In the genomic region with DNA sequence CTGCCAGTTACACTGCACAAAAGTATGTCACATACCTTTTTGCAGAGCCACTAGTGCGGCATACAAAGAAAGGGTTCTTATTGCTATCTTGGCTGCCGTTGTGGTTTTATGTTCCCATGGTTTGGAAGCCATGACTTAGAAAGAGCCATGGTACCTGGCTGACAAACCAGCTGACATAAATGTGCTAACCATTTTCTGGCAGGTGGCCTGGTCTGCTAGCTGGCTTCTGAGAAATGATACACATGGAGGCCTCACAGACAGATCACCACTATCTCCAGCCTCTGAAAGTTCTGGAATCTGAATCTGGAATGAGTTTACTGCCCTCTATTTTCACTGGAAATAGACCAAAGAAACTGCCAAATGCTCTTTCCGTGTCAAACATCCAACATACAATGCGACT, we compare ENCODE assay signal across 21 cellular contexts.
"Had no signal": no experiment of that assay in that cellular context is flagged by ENCODE, and none has a peak within 500 bp of the region (broad histone marks: within the 10 kb centered on the region; RNA-seq: fewer than 3 reads in every experiment).

No MANE protein-coding gene starts in this region.

- H3K36me3 ChIP-seq: ascending aorta, cardiac muscle cell, tibial nerve, uterus had no signal

- H3K9me3 ChIP-seq: ascending aorta, tibial nerve, uterus had no signal

- H3K27me3 ChIP-seq: ascending aorta, cardiac muscle cell, tibial nerve, uterus had no signal

- H3K4me1 ChIP-seq: uterus had no signal

- H3K27ac ChIP-seq: ascending aorta, cardiac muscle cell, epithelial cell of prostate, skin epidermis, uterus had no signal

- DNase-seq: activated CD4-positive, alpha-beta T cell treated with anti-CD3 and anti-CD28 coated beads, Interleukin-2, amount 50 U/mL, for 1 hour; activated CD8-positive, alpha-beta memory T cell treated with anti-CD3 and anti-CD28 coated beads, Interleukin-2, amount 50 U/mL, for 4 hours; activated effector memory CD4-positive, alpha-beta T cell treated with Interleukin-2 at 50 U/mL for 16 hours; activated naive CD4-positive, alpha-beta T cell treated with anti-CD3 and anti-CD28 coated beads, Interleukin-2, amount 10 ng/mL, durations not matched to agents 7 days and 5 days; activated T-cell treated with anti-CD3 and anti-CD28 coated beads, Interleukin-2, amount 50 U/mL, for 48 hours; endodermal cell; nephron progenitor cell; nucleus accumbens; posterior cingulate gyrus; retina; stimulated activated naive CD8-positive, alpha-beta T cell treated with anti-CD3 and anti-CD28 coated beads, Interleukin-15, Interleukin-2, amounts not matched to agents 100 U/mL and 50 U/mL, for 24 hours; substantia nigra; T-helper 1 cell; T1000; uterus had no signal

- ATAC-seq: stimulated activated naive CD8-positive, alpha-beta T cell treated with anti-CD3 and anti-CD28 coated beads, Interleukin-15, Interleukin-2, amounts not matched to agents 100 U/mL and 50 U/mL, for 24 hours had no signal

- H3K4me3 ChIP-seq: ascending aorta, cardiac muscle cell, lung, skin epidermis, tibial nerve, uterus had no signal
